Comparison of ENCODE assay signal across 1 cellular context in the genomic region with DNA sequence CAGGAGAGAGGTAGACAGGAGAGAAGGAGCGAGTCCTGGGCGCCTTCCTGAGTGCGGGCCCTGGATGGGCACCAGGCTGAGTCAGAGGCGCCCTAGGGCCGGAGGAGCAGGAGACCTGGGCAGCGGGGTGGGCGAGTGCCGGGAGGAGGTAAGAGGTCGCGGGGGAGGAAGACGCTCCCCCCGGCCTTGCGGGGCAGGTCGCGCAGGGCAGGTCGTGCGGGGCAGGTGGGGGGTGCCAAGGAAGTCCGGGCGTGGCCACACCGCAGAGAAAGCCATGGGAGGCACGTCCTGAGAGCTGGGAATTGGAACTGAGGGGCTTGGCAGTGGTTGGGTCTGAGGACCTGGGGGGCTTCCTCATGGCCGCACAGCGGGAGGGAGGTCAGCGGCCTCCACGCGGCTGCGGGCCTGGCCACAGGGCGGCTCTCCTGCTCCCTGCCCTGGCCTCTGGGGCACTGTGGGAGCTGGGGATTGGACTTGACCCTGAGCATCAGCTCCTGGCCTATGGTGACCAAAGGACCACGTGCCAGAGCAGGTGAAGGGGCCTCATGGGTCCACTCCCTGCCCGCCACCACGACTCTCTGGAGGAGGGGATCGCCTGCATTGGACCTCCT.
TF ChIP-seq lines count a peak whose summit lies in the region.

No MANE protein-coding gene starts in this region.

TF ChIP-seq in IMR-90, 13 proteins besides CTCF, POLR2A, EP300 and RAD21:
- TF ChIP-seq RFX5 (IDR thresholded peaks at IDR 0.05; ENCODE audit: low read depth, low read length) (no peak), FOS (IDR thresholded peaks at IDR 0.05; ENCODE audit: low read depth, low read length) (no peak), CEBPB (IDR thresholded peaks at IDR 0.05; ENCODE audit: low read depth, low read length) (no peak), RCOR1 (IDR thresholded peaks at IDR 0.05; ENCODE audit: insufficient replicate concordance, low read length) (no peak), MAZ (IDR thresholded peaks at IDR 0.05; ENCODE audit: borderline replicate concordance, low read depth, low read length) (no peak)
- TF ChIP-seq, protein P1, sequence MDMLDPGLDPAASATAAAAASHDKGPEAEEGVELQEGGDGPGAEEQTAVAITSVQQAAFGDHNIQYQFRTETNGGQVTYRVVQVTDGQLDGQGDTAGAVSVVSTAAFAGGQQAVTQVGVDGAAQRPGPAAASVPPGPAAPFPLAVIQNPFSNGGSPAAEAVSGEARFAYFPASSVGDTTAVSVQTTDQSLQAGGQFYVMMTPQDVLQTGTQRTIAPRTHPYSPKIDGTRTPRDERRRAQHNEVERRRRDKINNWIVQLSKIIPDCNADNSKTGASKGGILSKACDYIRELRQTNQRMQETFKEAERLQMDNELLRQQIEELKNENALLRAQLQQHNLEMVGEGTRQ (IDR thresholded peaks at IDR 0.05; ENCODE audit: low read depth, low read length) = no peak
